In genomic region chr17:14428640-14429029, GRCh38 we compare ENCODE assay signal across 9 cellular contexts.
DNase-seq lines count a peak whose midpoint lies in the region; ATAC-seq lines count a peak whose summit lies in the region.
"Had no signal": no experiment of that assay in that cellular context is flagged by ENCODE, and none has a peak within 500 bp of the region (broad histone marks: within the 10 kb centered on the region; RNA-seq: fewer than 3 reads in every experiment).

No MANE protein-coding gene starts in this region.

- peak; percentile 7 to 8 for DNase-seq in activated CD4-positive, alpha-beta T cell treated with anti-CD3 and anti-CD28 coated beads for 4 hours
- DNase-seq in activated CD4-positive, alpha-beta T cell treated with anti-CD3 and anti-CD28 coated beads for 1 hour, result no peak
- peak; percentile 35 to 39 for DNase-seq in activated T-cell treated with anti-CD3 and anti-CD28 coated beads, Interleukin-2, amount 50 U/mL, for 72 hours
- DNase-seq in stimulated activated CD4-positive, alpha-beta T cell treated with anti-CD3 and anti-CD28 coated beads, Interleukin-4, amount 100 ng/mL, for 24 hours, result peak; percentile 11
- DNase-seq in T1000 (lab: John Stamatoyannopoulos, UW), result no peak

- H3K4me1 Mint-ChIP-seq in activated T-cell treated with anti-CD3 and anti-CD28 coated beads, Interleukin-2, amount 50 U/mL, for 72 hours (ENCODE audit: low read depth), result peaks cover 57% of the 10 kb centered on the region
- H3K4me1 Mint-ChIP-seq: nephron had no signal

- ATAC-seq in HG03457 (IDR thresholded peaks at IDR 0.05; ENCODE audit: unreplicated experiment) (peak; percentile 57), HG02798 (IDR thresholded peaks at IDR 0.05; ENCODE audit: poor library complexity, unreplicated experiment) (no peak), HG03521 (IDR thresholded peaks at IDR 0.05; ENCODE audit: unreplicated experiment) (no peak)
- ATAC-seq in activated T-cell treated with anti-CD3 and anti-CD28 coated beads, Interleukin-2, amount 50 U/mL, for 72 hours (replicated peaks in 1 of 2), result peak; percentile 67 to 76

- no peaks in the 10 kb centered on the region for H3K27me3 Mint-ChIP-seq in activated T-cell treated with anti-CD3 and anti-CD28 coated beads, Interleukin-2, amount 50 U/mL, for 72 hours (ENCODE audit: low read depth)

- peak overlapping the region; percentile 76 to 86 for H3K4me3 Mint-ChIP-seq in activated T-cell treated with anti-CD3 and anti-CD28 coated beads, Interleukin-2, amount 50 U/mL, for 72 hours
- H3K4me3 Mint-ChIP-seq: nephron had no signal

- H3K36me3 Mint-ChIP-seq in activated T-cell treated with anti-CD3 and anti-CD28 coated beads, Interleukin-2, amount 50 U/mL, for 72 hours (ENCODE audit: insufficient read depth in 2 of 2), result peaks cover 0 to 1% of the 10 kb centered on the region in 2 donors

- H3K27ac Mint-ChIP-seq in activated T-cell treated with anti-CD3 and anti-CD28 coated beads, Interleukin-2, amount 50 U/mL, for 72 hours, result peak overlapping the region; percentile 81
- H3K27ac Mint-ChIP-seq: nephron had no signal

- H3K9me3 Mint-ChIP-seq in activated T-cell treated with anti-CD3 and anti-CD28 coated beads, Interleukin-2, amount 50 U/mL, for 72 hours, result peaks cover 2% of the 10 kb centered on the region in 2 donors
- H3K9me3 Mint-ChIP-seq: nephron had no signal

Comparison
In these comparisons a context has a peak if more than half of its experiments do, and no peak if none do; other contexts are left out.
1. DNase-seq: peak in activated CD4-positive, alpha-beta T cell treated with anti-CD3 and anti-CD28 coated beads for 4 hours (2 of 2), activated T-cell treated with anti-CD3 and anti-CD28 coated beads, Interleukin-2, amount 50 U/mL, for 72 hours (2 of 2) and stimulated activated CD4-positive, alpha-beta T cell treated with anti-CD3 and anti-CD28 coated beads, Interleukin-4, amount 100 ng/mL, for 24 hours (single experiment); none in activated CD4-positive, alpha-beta T cell treated with anti-CD3 and anti-CD28 coated beads for 1 hour (single experiment) and T1000 (single experiment).
2. ATAC-seq: peak in HG03457 (single experiment) and activated T-cell treated with anti-CD3 and anti-CD28 coated beads, Interleukin-2, amount 50 U/mL, for 72 hours (2 of 2); none in HG02798 (single experiment) and HG03521 (single experiment).